ENCODE assay signal across 8 cellular contexts in genomic region chr6:28383235-28384142, GRCh38. TPM values are rescaled to one million over a fixed set of nuclear protein-coding genes. Genes with fewer than 3 reads are reported as not detected.
DNase-seq lines count a peak whose midpoint lies in the region; ATAC-seq and TF ChIP-seq lines count a peak whose summit lies in the region.

No MANE protein-coding gene starts in this region.

- peaks cover 66% of the 10 kb centered on the region for H3K36me3 Mint-ChIP-seq in activated naive CD4-positive, alpha-beta T cell treated with anti-CD3 and anti-CD28 coated beads for 36 hours (ENCODE audit: low read depth)

- peak overlapping the region; percentile 33 for H3K27ac Mint-ChIP-seq in activated naive CD4-positive, alpha-beta T cell treated with anti-CD3 and anti-CD28 coated beads for 36 hours

- peak; percentile 54 for TF ChIP-seq CTCF in fibroblast of mammary gland (conservative IDR thresholded peaks at IDR 0.05; ENCODE audit: control insufficient read depth, insufficient read depth, low read depth, low read length)

- H3K27ac ChIP-seq in mucosa of rectum (ENCODE audit: low read depth in 2 of 2, low read length in 2 of 2) (peak overlapping the region; percentile 71 to 73), subcutaneous abdominal adipose tissue (ENCODE audit: low read depth, low read length) (peak overlapping the region; percentile 16)

- H3K9me3 ChIP-seq in mucosa of rectum (ENCODE audit: control insufficient read depth in 2 of 2, low read length in 2 of 2) (no peaks in the 10 kb centered on the region), subcutaneous abdominal adipose tissue (ENCODE audit: control insufficient read depth in 5 of 5, low read length in 5 of 5) (no peaks in the 10 kb centered on the region)

- peaks cover 17% of the 10 kb centered on the region for H3K4me1 Mint-ChIP-seq in activated naive CD4-positive, alpha-beta T cell treated with anti-CD3 and anti-CD28 coated beads for 36 hours (ENCODE audit: low read depth)

- intact Hi-C loops in activated naive CD4-positive, alpha-beta T cell treated with anti-CD3 and anti-CD28 coated beads for 36 hours (cut with micrococcal nuclease), result no loop called here

- H3K4me3 ChIP-seq in fibroblast of mammary gland (ENCODE audit: control insufficient read depth, low read depth, low read length) (peak overlapping the region; percentile 63), mucosa of rectum (ENCODE audit: low read length in 2 of 2) (peak overlapping the region; percentile 71 to 80), subcutaneous abdominal adipose tissue (ENCODE audit: low read depth in 1 of 5, low read length in 5 of 5) (peak overlapping the region; percentile 55 to 78 (median 66))

- H3K4me3 Mint-ChIP-seq in activated naive CD4-positive, alpha-beta T cell treated with anti-CD3 and anti-CD28 coated beads for 36 hours, result peak overlapping the region; percentile 68

- ATAC-seq in HG02759 (IDR thresholded peaks at IDR 0.05; ENCODE audit: unreplicated experiment), result peak; percentile 97

- no peaks in the 10 kb centered on the region for H3K27me3 Mint-ChIP-seq in activated naive CD4-positive, alpha-beta T cell treated with anti-CD3 and anti-CD28 coated beads for 36 hours (ENCODE audit: low read depth)

- DNase-seq in activated naive CD4-positive, alpha-beta T cell treated with anti-CD3 and anti-CD28 coated beads for 36 hours, result peak; percentile 68
- DNase-seq in activated naive CD4-positive, alpha-beta T cell treated with Interleukin-2 at 50 U/mL for 16 hours, result no peak
- DNase-seq in NCI-H146 treated with DMSO at 0.1 percent for 48 hours (lab: John Stamatoyannopoulos, UW; ENCODE audit: unreplicated experiment) (peak; percentile 62), activated T-cell treated with anti-CD3 and anti-CD28 coated beads for 4 hours (peak; percentile 9), fibroblast of mammary gland (ENCODE audit: low read depth) (peak; percentile 95)

- no peaks in the 10 kb centered on the region for H3K9me3 Mint-ChIP-seq in activated naive CD4-positive, alpha-beta T cell treated with anti-CD3 and anti-CD28 coated beads for 36 hours

- CTCF ChIA-PET in activated naive CD4-positive, alpha-beta T cell treated with anti-CD3 and anti-CD28 coated beads for 36 hours (lab: Charles Lee), result interaction anchor here (0.6 to 1.5 kb wide), 4 partner anchors 19 to 255 kb away, joined by 3 to 4 read pairs (median 4); partner anchors contain the start of gene ZKSCAN3

- H3K9ac ChIP-seq in mucosa of rectum (ENCODE audit: low read depth in 1 of 2, low read length in 2 of 2) (peak overlapping the region; percentile 69 to 70), subcutaneous abdominal adipose tissue (ENCODE audit: low read length in 5 of 5) (peak overlapping the region in 4 of 5 donors; percentile 55 to 76 (median 74))

- H3K4me1 ChIP-seq in mucosa of rectum (ENCODE audit: control insufficient read depth in 2 of 2, insufficient read depth in 2 of 2, low read length in 2 of 2) (peaks cover 0 to 2% of the 10 kb centered on the region in 2 donors), subcutaneous abdominal adipose tissue (ENCODE audit: control insufficient read depth in 5 of 5, insufficient read depth in 5 of 5, low read length in 5 of 5) (peaks cover 0 to 15% (median 9%) of the 10 kb centered on the region in 5 donors)

- H3K36me3 ChIP-seq in mucosa of rectum (ENCODE audit: control insufficient read depth in 2 of 2, insufficient read depth in 2 of 2, low read length in 2 of 2), result peaks cover 4 to 16% of the 10 kb centered on the region in 2 donors
- H3K36me3 ChIP-seq in subcutaneous abdominal adipose tissue (ENCODE audit: control insufficient read depth in 5 of 5, insufficient read depth in 5 of 5, low read length in 5 of 5), result peaks cover 13 to 21% (median 17%) of the 10 kb centered on the region in 5 donors

- H3K27me3 ChIP-seq in mucosa of rectum (ENCODE audit: control insufficient read depth in 2 of 2, insufficient read depth in 2 of 2, low read length in 2 of 2) (no peaks in the 10 kb centered on the region), subcutaneous abdominal adipose tissue (ENCODE audit: control insufficient read depth in 5 of 5, insufficient read depth in 4 of 5, low read length in 5 of 5) (no peaks in the 10 kb centered on the region)

RNA-seq across cellular contexts. Expression of gene ZSCAN12, which starts 16.1 kb away (rescaled TPM):
- 1 to 10 TPM; 4.4 to 4.7 TPM for total RNA-seq in activated naive CD4-positive, alpha-beta T cell treated with anti-CD3 and anti-CD28 coated beads for 36 hours

RNA-seq across cellular contexts. Expression of gene ZKSCAN3, which starts 33.7 kb away (rescaled TPM):
- total RNA-seq in activated naive CD4-positive, alpha-beta T cell treated with anti-CD3 and anti-CD28 coated beads for 36 hours, result 1 to 10 TPM; 1.3 TPM

RNA-seq across cellular contexts. Expression of gene ZSCAN31, which starts 47.5 kb away (rescaled TPM):
- under 1 TPM; 0.62 to 0.89 TPM for total RNA-seq in activated naive CD4-positive, alpha-beta T cell treated with anti-CD3 and anti-CD28 coated beads for 36 hours

RNA-seq across cellular contexts. Expression of gene ZSCAN23, which starts 59.8 kb away (rescaled TPM):
- total RNA-seq in activated naive CD4-positive, alpha-beta T cell treated with anti-CD3 and anti-CD28 coated beads for 36 hours, result 1 to 10 TPM; 1.7 to 2.0 TPM
